In genomic region chr16:20175358-20175757, GRCh38 we compare ENCODE assay signal across 26 cellular contexts.
DNase-seq lines count a peak whose midpoint lies in the region; ATAC-seq, FAIRE-seq and TF ChIP-seq lines count a peak whose summit lies in the region.
"Had no signal": no experiment of that assay in that cellular context is flagged by ENCODE, and none has a peak within 500 bp of the region (broad histone marks: within the 10 kb centered on the region; RNA-seq: fewer than 3 reads in every experiment).

No MANE protein-coding gene starts in this region.

- ATAC-seq in GM18519 (IDR thresholded peaks at IDR 0.05; ENCODE audit: low FRiP score, unreplicated experiment): no peak
- ATAC-seq: activated T-helper 17 cell treated with anti-CD3 and anti-CD28 coated beads, Interleukin-2, amount 50 U/mL, for 72 hours; heart left ventricle; K562; lower lobe of right lung had no signal

- H3K27ac Mint-ChIP-seq in H9: peak overlapping the region; percentile 89 to 98 (median 98)
- H3K27ac Mint-ChIP-seq: activated naive CD8-positive, alpha-beta T cell treated with anti-CD3 and anti-CD28 coated beads for 36 hours; activated T-helper 17 cell treated with anti-CD3 and anti-CD28 coated beads, Interleukin-2, amount 50 U/mL, for 72 hours; T-helper 1 cell treated with Interleukin-12 subunit alpha and Interleukin-12 subunit beta and Interleukin-4 antibody, amounts not matched to agents 30 μg/mL and 1 μg/mL, for 36 hours had no signal

- no peak overlapping the region for H2BK120ac ChIP-seq in H9 (ENCODE audit: low read depth, low read length, poor library complexity, severe bottlenecking)

- no peak overlapping the region for H2BK15ac ChIP-seq in H9 (ENCODE audit: low read depth, low read length)

- DNase-seq in GM12891 (ENCODE audit: insufficient read length, low spot score) (peak; percentile 5), H9 (no peak), OCI-M1 (lab: John Stamatoyannopoulos, UW) (peak; percentile 83), HUDEP-2 (lab: John Stamatoyannopoulos, UW; ENCODE audit: unreplicated experiment in 76 of 76) (no peak), caudate nucleus (lab: John Stamatoyannopoulos, UW) (no peak), NCI-H2029 treated with DMSO at 0.1 percent for 48 hours (lab: John Stamatoyannopoulos, UW) (no peak)
- DNase-seq: activated CD4-positive, alpha-beta T cell treated with anti-CD3 and anti-CD28 coated beads, Interleukin-2, amount 50 U/mL, for 1 hour; activated naive CD8-positive, alpha-beta T cell treated with anti-CD3 and anti-CD28 coated beads for 36 hours; C1 segment of cervical spinal cord; Calu3; EL; heart left ventricle; lower lobe of right lung; NCI-H1694; NCI-H526 treated with DMSO at 0.1 percent for 48 hours; Peyer's patch; stimulated activated CD4-positive, alpha-beta T cell treated with anti-CD3 and anti-CD28 coated beads, Interleukin-1b, Interleukin-23, amount 100 ng/mL, for 48 hours; WERI-Rb-1 had no signal

- no peaks in the 10 kb centered on the region for H4K20me1 ChIP-seq in H9 (ENCODE audit: control insufficient read depth, insufficient read depth, insufficient read length)

- no peaks in the 10 kb centered on the region for H3K79me2 ChIP-seq in H9 (ENCODE audit: insufficient read depth, low read length)

- no CpG with 5 or more reads among the region's 3 CpGs for WGBS in H9 (ENCODE audit: extremely low coverage, insufficient read length, low lambda C conversion rate)

- H3K36me3 Mint-ChIP-seq in H9 (ENCODE audit: insufficient read depth in 1 of 3, low read depth in 3 of 3): peaks cover 0 to 4% (median 0%) of the 10 kb centered on the region in 3 experiments; a peak in 1 of 7 replicates
- H3K36me3 Mint-ChIP-seq: activated naive CD8-positive, alpha-beta T cell treated with anti-CD3 and anti-CD28 coated beads for 36 hours had no signal

- TF ChIP-seq CTCF in H9 (conservative IDR thresholded peaks at IDR 0.05): no peak

- H3K36me3 ChIP-seq in iPS-18a (ENCODE audit: control insufficient read depth, low read depth, low read length): no peaks in the 10 kb centered on the region
- H3K36me3 ChIP-seq: heart left ventricle, lower lobe of right lung, neutrophil, Peyer's patch, WERI-Rb-1 had no signal

- H3K9ac ChIP-seq in H9 (ENCODE audit: extremely low read depth, insufficient read length, low read length) (no peak overlapping the region), iPS-18a (ENCODE audit: low read length) (peak overlapping the region; percentile 30)

- no peak overlapping the region for H4K91ac ChIP-seq in H9 (ENCODE audit: insufficient read length, low read depth, low read length)

- peak overlapping the region; percentile 27 for H3K18ac ChIP-seq in H9 (ENCODE audit: insufficient read length, low read depth, low read length)

- H3K27me3 Mint-ChIP-seq in H9 (ENCODE audit: low read depth): peaks cover 11% of the 10 kb centered on the region
- H3K27me3 Mint-ChIP-seq: activated naive CD8-positive, alpha-beta T cell treated with anti-CD3 and anti-CD28 coated beads for 36 hours; central memory CD8-positive, alpha-beta T cell had no signal

- no peaks in the 10 kb centered on the region for H3K23me2 ChIP-seq in H9 (ENCODE audit: insufficient read length, low read depth, low read length, poor library complexity, severe bottlenecking)

- H3K9me3 ChIP-seq in H9 (ENCODE audit: control insufficient read depth, low read depth, low read length) (no peaks in the 10 kb centered on the region), iPS-18a (ENCODE audit: control insufficient read depth, low read depth, low read length) (no peaks in the 10 kb centered on the region)
- H3K9me3 ChIP-seq: heart left ventricle, lower lobe of right lung, neutrophil, Peyer's patch had no signal

- H3K23ac ChIP-seq in H9 (ENCODE audit: insufficient read length, low read depth, low read length): no peak overlapping the region

- H2BK20ac ChIP-seq in H9 (ENCODE audit: low read depth, low read length, poor library complexity, severe bottlenecking): no peak overlapping the region

- H3K4me1 ChIP-seq in H9 (ENCODE audit: insufficient read depth, low read length) (peaks cover 9% of the 10 kb centered on the region), iPS-18a (ENCODE audit: control insufficient read depth, low read depth, low read length) (peaks cover 30% of the 10 kb centered on the region)
- H3K4me1 ChIP-seq: heart left ventricle, lower lobe of right lung, Peyer's patch had no signal

- no peak overlapping the region for H4K5ac ChIP-seq in H9 (ENCODE audit: insufficient read length, low read depth, low read length)

- H3K9me3 Mint-ChIP-seq in H9: no peaks in the 10 kb centered on the region

- no peak overlapping the region for H2BK5ac ChIP-seq in H9 (ENCODE audit: insufficient read length, low read length)

- peaks cover 54 to 66% of the 10 kb centered on the region in 2 experiments for H3K4me1 Mint-ChIP-seq in H9
- H3K4me1 Mint-ChIP-seq: activated naive CD8-positive, alpha-beta T cell treated with anti-CD3 and anti-CD28 coated beads for 36 hours; activated T-helper 17 cell treated with anti-CD3 and anti-CD28 coated beads, Interleukin-2, amount 50 U/mL, for 72 hours; central memory CD8-positive, alpha-beta T cell had no signal

- peak overlapping the region; percentile 44 for H3K4me2 ChIP-seq in H9 (ENCODE audit: insufficient read depth, insufficient read length, low read length)

- H2BK12ac ChIP-seq in H9 (ENCODE audit: insufficient read length, low read depth, low read length): no peak overlapping the region

- no peak overlapping the region for H3K14ac ChIP-seq in H9 (ENCODE audit: insufficient read depth, low read length)

- no peak overlapping the region for H3T11ph ChIP-seq in H9 (ENCODE audit: low read length)

- no peak overlapping the region for H3K4me3 ChIP-seq in iPS-18a (ENCODE audit: low read length)
- H3K4me3 ChIP-seq: heart left ventricle, K562, lower lobe of right lung, Peyer's patch had no signal

- H3K56ac ChIP-seq in H9 (ENCODE audit: insufficient read length, low read depth, low read length): no peak overlapping the region

- TF ChIP-seq POLR2A in GM12891 (IDR thresholded peaks at IDR 0.05; ENCODE audit: low read depth, low read length): no peak

- H4K8ac ChIP-seq in H9 (replicated peaks; ENCODE audit: insufficient read length, low read depth, low read length): no peak overlapping the region

- H2AFZ ChIP-seq in H9 (ENCODE audit: low read length): no peak overlapping the region

- no peaks in the 10 kb centered on the region for H3K79me1 ChIP-seq in H9 (ENCODE audit: insufficient read depth, low read depth, low read length, poor library complexity, severe bottlenecking)

- H2AK5ac ChIP-seq in H9 (ENCODE audit: insufficient read length, low read length): no peak overlapping the region

- H3K27me3 ChIP-seq in H9 (ENCODE audit: insufficient read depth, low read length) (no peaks in the 10 kb centered on the region; the same call in 1 of the 2 replicates), iPS-18a (ENCODE audit: control insufficient read depth, insufficient read depth, low read length) (no peaks in the 10 kb centered on the region)
- H3K27me3 ChIP-seq: neutrophil, Peyer's patch had no signal

- peak overlapping the region; percentile 28 to 64; a peak in 3 of 5 replicates for H3K4me3 Mint-ChIP-seq in H9
- H3K4me3 Mint-ChIP-seq: activated naive CD8-positive, alpha-beta T cell treated with anti-CD3 and anti-CD28 coated beads for 36 hours; activated T-helper 17 cell treated with anti-CD3 and anti-CD28 coated beads, Interleukin-2, amount 50 U/mL, for 72 hours; central memory CD8-positive, alpha-beta T cell; T-helper 1 cell treated with Interleukin-12 subunit alpha and Interleukin-12 subunit beta and Interleukin-4 antibody, amounts not matched to agents 30 μg/mL and 1 μg/mL, for 36 hours had no signal

- H3K4ac ChIP-seq in H9 (ENCODE audit: low read depth, low read length): no peak overlapping the region

- peak overlapping the region; percentile 80 for H3K27ac ChIP-seq in H9 (ENCODE audit: insufficient read length, low read depth, low read length)
- H3K27ac ChIP-seq in iPS-18a (ENCODE audit: low read length): peak overlapping the region; percentile 55
- H3K27ac ChIP-seq in caudate nucleus (ENCODE audit: low read depth, low read length): no peak overlapping the region
- H3K27ac ChIP-seq: heart left ventricle, lower lobe of right lung, neutrophil, Peyer's patch, WERI-Rb-1 had no signal

- FAIRE-seq in GM12891 (lab: Jason Lieb, UNC): no peak
- FAIRE-seq: astrocyte, K562 had no signal

TF ChIP-seq in GM12891, 5 proteins besides CTCF, POLR2A, EP300 and RAD21:
- TF ChIP-seq POU2F2 (IDR thresholded peaks at IDR 0.05; ENCODE audit: low read depth, low read length) (no peak), POLR2AphosphoS5 (IDR thresholded peaks at IDR 0.05; ENCODE audit: low read depth, low read length) (no peak), TAF1 (IDR thresholded peaks at IDR 0.05; ENCODE audit: low read depth, low read length) (no peak), PAX5 (IDR thresholded peaks at IDR 0.05; ENCODE audit: insufficient read depth, low read length, severe bottlenecking) (no peak), SPI1 (IDR thresholded peaks at IDR 0.05; ENCODE audit: low read depth, low read length) (no peak)

Comparison
In these comparisons a context has a peak if more than half of its experiments do, and no peak if none do; other contexts are left out.
1. DNase-seq: peak in GM12891 (single experiment) and OCI-M1 (single experiment); none in H9 (single experiment), HUDEP-2 (0 of 76), caudate nucleus (0 of 61) and NCI-H2029 treated with DMSO at 0.1 percent for 48 hours (single experiment).